ENCODE assay signal across 20 cellular contexts in genomic region chr18:23878336-23878900, GRCh38.
A peak's percentile ranks its signal among the peaks of the same experiment; 100 is the strongest.
DNase-seq lines count a peak whose midpoint lies in the region; ATAC-seq, FAIRE-seq and TF ChIP-seq lines count a peak whose summit lies in the region.
"Had no signal": no experiment of that assay in that cellular context is flagged by ENCODE, and none has a peak within 500 bp of the region (broad histone marks: within the 10 kb centered on the region; RNA-seq: fewer than 3 reads in every experiment).

No MANE protein-coding gene starts in this region.

- in situ Hi-C loops in transverse colon (cut with MboI; ENCODE audit: low pct_ligation_motif_present in 1 of 4, low pct_unique_long_range_greater_than_20kb in 1 of 4, low sequenced_read_pairs in 3 of 4) = no loop called here

- peaks cover 0 to 18% (median 0%) of the 10 kb centered on the region in 11 experiments; a peak in 3 of 22 replicates for H3K36me3 ChIP-seq in BLaER1 treated with 17β-estradiol and CSF1 and Interleukin-3, amounts not matched to agents 10 nM and 100 nM
- H3K36me3 ChIP-seq in Loucy (ENCODE audit: insufficient read depth, low read length) (no peaks in the 10 kb centered on the region), bronchial epithelial cell (ENCODE audit: control insufficient read depth, insufficient read depth, low read length) (peaks cover 10% of the 10 kb centered on the region), transverse colon (no peaks in the 10 kb centered on the region)
- H3K36me3 ChIP-seq: BE2C had no signal

- H2AFZ ChIP-seq in Loucy (ENCODE audit: low read length) = peak overlapping the region; percentile 13; the same call in 1 of the 2 replicates

- H3K9ac ChIP-seq in BLaER1 treated with 17β-estradiol and CSF1 and Interleukin-3, amounts not matched to agents 10 nM and 100 nM = 0 out of 22 replicates have a peak overlapping the region, but pooled peaks of 1 of the 11 experiments have one; percentile 8
- H3K9ac ChIP-seq in Loucy (ENCODE audit: low read depth, low read length, poor library complexity, severe bottlenecking) = no peak overlapping the region

- no peaks in the 10 kb centered on the region for H3K9me3 Mint-ChIP-seq in activated naive CD8-positive, alpha-beta T cell treated with anti-CD3 and anti-CD28 coated beads, Interleukin-2, amount 50 U/mL, for 24 hours
- H3K9me3 Mint-ChIP-seq: CD4-positive, alpha-beta memory T cell had no signal

- no peak for FAIRE-seq in bronchial epithelial cell (lab: Jason Lieb, UNC)
- FAIRE-seq: H54, HTR-8/SVneo, K562 had no signal

- no peak overlapping the region for H3K27ac Mint-ChIP-seq in activated naive CD8-positive, alpha-beta T cell treated with anti-CD3 and anti-CD28 coated beads, Interleukin-2, amount 50 U/mL, for 24 hours
- H3K27ac Mint-ChIP-seq: CD14-positive monocyte had no signal

- no peak for TF ChIP-seq CTCF in Loucy (conservative IDR thresholded peaks at IDR 0.05; ENCODE audit: low read length)
- no peak for TF ChIP-seq CTCF in bronchial epithelial cell (IDR thresholded peaks at IDR 0.05; ENCODE audit: insufficient read depth, low read length, severe bottlenecking)
- no peak for TF ChIP-seq CTCF in foreskin keratinocyte (conservative IDR thresholded peaks at IDR 0.05)
- no peak for TF ChIP-seq CTCF in transverse colon (IDR thresholded peaks at IDR 0.05)

- intact Hi-C loops in left colon (cut with DNase I, micrococcal nuclease) = no loop called here
- intact Hi-C loops in transverse colon (cut with DNase I; ENCODE audit: low total_unique reads) = no loop called here

- H3K9me2 ChIP-seq in Loucy (replicated peaks; ENCODE audit: low read depth, low read length) = no peaks in the 10 kb centered on the region

- H3K4me3 ChIP-seq in BLaER1 treated with 17β-estradiol and CSF1 and Interleukin-3, amounts not matched to agents 10 nM and 100 nM = no peak overlapping the region
- H3K4me3 ChIP-seq in Loucy (ENCODE audit: low read length, poor library complexity, severe bottlenecking) = no peak overlapping the region
- no peak overlapping the region for H3K4me3 ChIP-seq in bronchial epithelial cell (ENCODE audit: low read depth, low read length)
- H3K4me3 ChIP-seq in transverse colon = no peak overlapping the region
- H3K4me3 ChIP-seq: K562 had no signal

- ATAC-seq in foreskin keratinocyte (no peak), left colon (no peak)
- no peak for ATAC-seq in activated naive CD8-positive, alpha-beta T cell treated with anti-CD3 and anti-CD28 coated beads, Interleukin-2, amount 50 U/mL, for 24 hours
- ATAC-seq: HCT116, K562 had no signal

- no peaks in the 10 kb centered on the region for H3K79me2 ChIP-seq in Loucy (ENCODE audit: insufficient read depth, low read length)

- no peaks in the 10 kb centered on the region for H3K27me3 ChIP-seq in BLaER1 treated with 17β-estradiol and CSF1 and Interleukin-3, amounts not matched to agents 10 nM and 100 nM
- no peaks in the 10 kb centered on the region for H3K27me3 ChIP-seq in Loucy (ENCODE audit: insufficient read depth, low read length, poor library complexity, severe bottlenecking)
- no peaks in the 10 kb centered on the region for H3K27me3 ChIP-seq in bronchial epithelial cell (ENCODE audit: control insufficient read depth, insufficient read depth, low read length)
- H3K27me3 ChIP-seq in foreskin keratinocyte = no peaks in the 10 kb centered on the region
- no peaks in the 10 kb centered on the region for H3K27me3 ChIP-seq in transverse colon
- H3K27me3 ChIP-seq: BE2C had no signal

- H3K9me3 ChIP-seq in BLaER1 treated with 17β-estradiol and CSF1 and Interleukin-3, amounts not matched to agents 10 nM and 100 nM (replicated peaks in 1 of 11) = peaks cover 0 to 5% (median 0%) of the 10 kb centered on the region in 11 experiments; a peak in 2 of 22 replicates
- H3K9me3 ChIP-seq in Loucy (ENCODE audit: insufficient read depth, low read depth, low read length) (no peaks in the 10 kb centered on the region), transverse colon (no peaks in the 10 kb centered on the region)
- H3K9me3 ChIP-seq: BE2C had no signal

- TF ChIP-seq POLR2A in transverse colon (IDR thresholded peaks at IDR 0.05) = no peak

- 75 to 84% methylated on average over 1 to 11 of the region's 11 CpGs for WGBS in transverse colon (ENCODE audit: low coverage in 1 of 2), 2 donors

- H3K4me2 ChIP-seq in BLaER1 treated with 17β-estradiol and CSF1 and Interleukin-3, amounts not matched to agents 10 nM and 100 nM = peak overlapping the region in 6 of 11 experiments; percentile 17 to 56 (median 32); a peak in 9 of 22 replicates
- no peak overlapping the region for H3K4me2 ChIP-seq in Loucy (ENCODE audit: low read depth, low read length, poor library complexity, severe bottlenecking)

- H3K4me1 Mint-ChIP-seq in activated naive CD8-positive, alpha-beta T cell treated with anti-CD3 and anti-CD28 coated beads, Interleukin-2, amount 50 U/mL, for 24 hours = peaks cover 5% of the 10 kb centered on the region

- no peaks in the 10 kb centered on the region for H3K36me3 Mint-ChIP-seq in activated naive CD8-positive, alpha-beta T cell treated with anti-CD3 and anti-CD28 coated beads, Interleukin-2, amount 50 U/mL, for 24 hours (ENCODE audit: low read depth)
- H3K36me3 Mint-ChIP-seq: CD14-positive monocyte; CD4-positive, alpha-beta memory T cell had no signal

- no peak for TF ChIP-seq EP300 in transverse colon (IDR thresholded peaks at IDR 0.05; ENCODE audit: low read depth)

- peaks cover 12 to 44% (median 31%) of the 10 kb centered on the region in 10 experiments; a peak in 18 of 20 replicates for H3K4me1 ChIP-seq in BLaER1 treated with 17β-estradiol and CSF1 and Interleukin-3, amounts not matched to agents 10 nM and 100 nM
- H3K4me1 ChIP-seq in Loucy (ENCODE audit: insufficient read depth, low read length, poor library complexity, severe bottlenecking) (no peaks in the 10 kb centered on the region), foreskin keratinocyte (peaks cover 19% of the 10 kb centered on the region), transverse colon (peaks cover 0 to 3% (median under 1%) of the 10 kb centered on the region in 4 donors)
- H3K4me1 ChIP-seq: BE2C had no signal

- H3K4me3 Mint-ChIP-seq in activated naive CD8-positive, alpha-beta T cell treated with anti-CD3 and anti-CD28 coated beads, Interleukin-2, amount 50 U/mL, for 24 hours = no peak overlapping the region
- H3K4me3 Mint-ChIP-seq: CD14-positive monocyte; CD4-positive, alpha-beta memory T cell had no signal

- no peaks in the 10 kb centered on the region for H3K27me3 Mint-ChIP-seq in activated naive CD8-positive, alpha-beta T cell treated with anti-CD3 and anti-CD28 coated beads, Interleukin-2, amount 50 U/mL, for 24 hours

- H3F3A ChIP-seq in Loucy (ENCODE audit: low read depth) = no peaks in the 10 kb centered on the region

- H3K27ac ChIP-seq in BLaER1 treated with 17β-estradiol and CSF1 and Interleukin-3, amounts not matched to agents 10 nM and 100 nM = peak overlapping the region in 1 of 11 experiments; percentile 1; a peak in 3 of 22 replicates
- H3K27ac ChIP-seq in foreskin keratinocyte = no peak overlapping the region
- H3K27ac ChIP-seq in transverse colon = no peak overlapping the region

- DNase-seq in bronchial epithelial cell (ENCODE audit: low read depth) (peak; percentile 15), foreskin keratinocyte (peak; percentile 50 to 73), left colon (no peak), transverse colon (no peak)
- DNase-seq in activated naive CD8-positive, alpha-beta T cell treated with anti-CD3 and anti-CD28 coated beads, Interleukin-2, amount 50 U/mL, for 24 hours = no peak
- no peak for DNase-seq in activated CD4-positive, alpha-beta T cell treated with anti-CD3 and anti-CD28 coated beads for 1 hour
- DNase-seq: ACHN; BE2C; Calu3; CD4-positive, alpha-beta memory T cell; DMS79 treated with DMSO at 0.1 percent for 48 hours; GF-D8; IMR-90 had no signal

- H4K20me1 ChIP-seq in BLaER1 treated with 17β-estradiol and CSF1 and Interleukin-3, amounts not matched to agents 10 nM and 100 nM = no peaks in the 10 kb centered on the region
- no peaks in the 10 kb centered on the region for H4K20me1 ChIP-seq in Loucy (ENCODE audit: insufficient read depth, low read length, poor library complexity, severe bottlenecking)

Comparison
In these comparisons a context has a peak if more than half of its experiments do, and no peak if none do; other contexts are left out.
1. DNase-seq: peak in bronchial epithelial cell (single experiment) and foreskin keratinocyte (2 of 2); none in activated naive CD8-positive, alpha-beta T cell treated with anti-CD3 and anti-CD28 coated beads, Interleukin-2, amount 50 U/mL, for 24 hours (single experiment), left colon (0 of 2), transverse colon (single experiment) and activated CD4-positive, alpha-beta T cell treated with anti-CD3 and anti-CD28 coated beads for 1 hour (single experiment).